Comparison of ENCODE assay signal across 16 cellular contexts in the genomic region with DNA sequence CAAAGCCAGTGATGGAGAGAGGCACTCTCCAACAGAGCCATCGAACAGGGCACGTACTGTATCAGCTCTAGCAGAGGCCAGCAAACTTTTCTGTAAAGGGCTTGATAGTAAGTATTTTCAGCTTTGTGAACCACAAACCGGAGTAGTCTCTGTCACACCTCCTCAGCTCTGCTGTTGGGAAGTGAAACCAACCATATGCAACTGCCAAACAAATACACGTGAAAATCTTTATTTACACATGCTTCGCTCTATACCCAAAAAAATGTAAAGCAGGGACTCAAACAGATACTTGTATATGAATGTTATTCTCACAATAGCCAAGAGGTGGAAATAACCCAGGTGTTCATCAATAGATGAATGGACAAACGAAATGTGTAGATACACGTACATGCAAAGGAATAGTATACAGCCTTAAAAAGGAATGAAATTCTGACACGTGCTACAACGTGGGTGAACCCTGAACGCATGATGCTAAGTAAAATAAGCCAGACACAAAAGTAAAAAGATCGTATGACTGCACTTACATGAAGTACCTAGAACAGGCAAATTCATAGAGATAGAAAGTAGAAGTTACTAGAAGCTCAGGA. TPM values are rescaled to one million over a fixed set of nuclear protein-coding genes. Genes with fewer than 3 reads are reported as not detected.
DNase-seq lines count a peak whose midpoint lies in the region; ATAC-seq and TF ChIP-seq lines count a peak whose summit lies in the region.
"Had no signal": no experiment of that assay in that cellular context is flagged by ENCODE, and none has a peak within 500 bp of the region (broad histone marks: within the 10 kb centered on the region; RNA-seq: fewer than 3 reads in every experiment).

No MANE protein-coding gene starts in this region.

- peak; percentile 83 for ATAC-seq in GM18498 (IDR thresholded peaks at IDR 0.05; ENCODE audit: unreplicated experiment)
- peak; percentile 88 for ATAC-seq in HG02885 (IDR thresholded peaks at IDR 0.05; ENCODE audit: poor library complexity, unreplicated experiment)
- ATAC-seq in HG03460 (IDR thresholded peaks at IDR 0.05; ENCODE audit: unreplicated experiment), result no peak

- H3K27ac Mint-ChIP-seq in endothelial cell (ENCODE audit: unreplicated experiment) (no peak overlapping the region), progenitor cell of endocrine pancreas (no peak overlapping the region)
- H3K27ac Mint-ChIP-seq: T-helper 2 cell treated with Interferon-gamma antibody and Interleukin-4, amounts not matched to agents 5 μg/mL and 100 μg/mL, for 36 hours had no signal

- H3K9me3 Mint-ChIP-seq in endothelial cell (ENCODE audit: unreplicated experiment), result no peaks in the 10 kb centered on the region
- H3K9me3 Mint-ChIP-seq in progenitor cell of endocrine pancreas (ENCODE audit: low read depth), result no peaks in the 10 kb centered on the region
- H3K9me3 Mint-ChIP-seq: T-helper 2 cell treated with Interferon-gamma antibody and Interleukin-4, amounts not matched to agents 5 μg/mL and 100 μg/mL, for 36 hours had no signal

- no peak overlapping the region for H3K4me3 Mint-ChIP-seq in endothelial cell (ENCODE audit: unreplicated experiment)
- no peak overlapping the region for H3K4me3 Mint-ChIP-seq in progenitor cell of endocrine pancreas (ENCODE audit: low read depth)
- H3K4me3 Mint-ChIP-seq: T-helper 2 cell treated with Interferon-gamma antibody and Interleukin-4, amounts not matched to agents 5 μg/mL and 100 μg/mL, for 36 hours had no signal

- peak; percentile 53 for DNase-seq in GM20000 (ENCODE audit: low spot score)
- peak; percentile 43 for DNase-seq in MV-4-11 (lab: John Stamatoyannopoulos, UW)
- DNase-seq in endothelial cell (ENCODE audit: low spot score), result no peak
- no peak for DNase-seq in stimulated activated CD8-positive, alpha-beta memory T cell treated with anti-CD3 and anti-CD28 coated beads, Interleukin-4, amount 100 ng/mL, for 48 hours
- DNase-seq in progenitor cell of endocrine pancreas (ENCODE audit: low spot score, unreplicated experiment), result no peak
- DNase-seq: activated CD4-positive, alpha-beta T cell treated with anti-CD3 and anti-CD28 coated beads for 48 hours; activated T-cell treated with anti-CD3 and anti-CD28 coated beads, Interleukin-2, amount 50 U/mL, for 1 hour; Calu3; NCI-H1436 treated with DMSO at 0.1 percent for 48 hours; NCI-H526; Right ventricle myocardium superior; stimulated activated CD4-positive, alpha-beta T cell treated with anti-CD3 and anti-CD28 coated beads, Interleukin-15, amount 100 ng/mL, for 24 hours had no signal

- no peaks in the 10 kb centered on the region for H3K36me3 Mint-ChIP-seq in endothelial cell (ENCODE audit: low read depth, unreplicated experiment)
- H3K36me3 Mint-ChIP-seq in progenitor cell of endocrine pancreas (ENCODE audit: insufficient read depth), result peaks cover 2% of the 10 kb centered on the region

- H3K4me1 Mint-ChIP-seq in endothelial cell (ENCODE audit: unreplicated experiment) (no peaks in the 10 kb centered on the region), progenitor cell of endocrine pancreas (ENCODE audit: low read depth) (no peaks in the 10 kb centered on the region)

- H3K27me3 Mint-ChIP-seq in endothelial cell (ENCODE audit: unreplicated experiment) (peaks cover 1% of the 10 kb centered on the region), progenitor cell of endocrine pancreas (no peaks in the 10 kb centered on the region)

- TF ChIP-seq CTCF in GM20000 (IDR thresholded peaks at IDR 0.05; ENCODE audit: extremely low read depth, missing control alignments), result no peak
- TF ChIP-seq CTCF in endothelial cell (IDR thresholded peaks at IDR 0.05; ENCODE audit: unreplicated experiment), result no peak
- TF ChIP-seq CTCF in progenitor cell of endocrine pancreas (IDR thresholded peaks at IDR 0.05; ENCODE audit: unreplicated experiment), result no peak

RNA-seq across cellular contexts. Expression of a gene that starts 39.0 kb away (rescaled TPM):
- total RNA-seq in endothelial cell (ENCODE audit: unreplicated experiment) (15.7 TPM), progenitor cell of endocrine pancreas (45.8 and 45.9 TPM in 2 replicates)

RNA-seq across cellular contexts. Expression of a gene that starts 48.5 kb away (rescaled TPM):
- total RNA-seq in endothelial cell (ENCODE audit: unreplicated experiment) (7.6 TPM), progenitor cell of endocrine pancreas (13.2 and 13.5 TPM in 2 replicates)

Comparison
In these comparisons a context has a peak if more than half of its experiments do, and no peak if none do; other contexts are left out.
1. DNase-seq: peak in GM20000 (single experiment) and MV-4-11 (single experiment); none in endothelial cell (single experiment), stimulated activated CD8-positive, alpha-beta memory T cell treated with anti-CD3 and anti-CD28 coated beads, Interleukin-4, amount 100 ng/mL, for 48 hours (single experiment) and progenitor cell of endocrine pancreas (single experiment).